ENCODE assay signal across 8 cellular contexts in genomic region chr21:39183272-39184049, GRCh38. TPM values are rescaled to one million over a fixed set of nuclear protein-coding genes. Genes with fewer than 3 reads are reported as not detected.
DNase-seq lines count a peak whose midpoint lies in the region; ATAC-seq, FAIRE-seq and TF ChIP-seq lines count a peak whose summit lies in the region.

TSS of gene PSMG1 (minus strand) at chr21:39183451. CDS start at chr21:39183385, 66 bp downstream.

- WGBS in pancreas, 2 donors: 0% methylated on average over 70 to 75 of the region's 76 CpGs
- WGBS in thyroid gland, 2 donors: 0% methylated on average over 3 to 17 of the region's 76 CpGs

- peak within 1 kb of the TSS; percentile 81 to 93 (median 89) for H3K27ac ChIP-seq in pancreas
- H3K27ac ChIP-seq in thyroid gland: peak within 1 kb of the TSS; percentile 85 to 94 (median 88)

- intact Hi-C loops in Right ventricle myocardium superior (cut with DNase I): no loop called here
- intact Hi-C loops in pancreas (cut with DNase I): no loop called here
- intact Hi-C loops in thyroid gland (cut with DNase I): no loop called here

- peak; percentile 90 for DNase-seq in GM13976 (ENCODE audit: low spot score)
- peak; percentile 75 for DNase-seq in NCI-H1436 treated with DMSO at 0.1 percent for 48 hours (lab: John Stamatoyannopoulos, UW)
- DNase-seq in T follicular helper cell (ENCODE audit: low read depth): peak; percentile 90
- peak; percentile 98 for DNase-seq in adipocyte (ENCODE audit: low read depth)
- peak; percentile 98 for DNase-seq in Right ventricle myocardium superior
- DNase-seq in pancreas: peak; percentile 92 to 98 (median 96)
- DNase-seq in thyroid gland: peak; percentile 95 to 96

- H3K9ac ChIP-seq in adipocyte (ENCODE audit: low read length): peak within 1 kb of the TSS; percentile 96

- H3K4me3 ChIP-seq in adipocyte (ENCODE audit: low read length) (peak within 1 kb of the TSS; percentile 95), pancreas (peak within 1 kb of the TSS; percentile 76 to 86 (median 84)), thyroid gland (replicated peaks in 1 of 3) (peak within 1 kb of the TSS; percentile 36 to 73 (median 71))

- H3K27me3 ChIP-seq in adipocyte (replicated peaks; ENCODE audit: control insufficient read depth, insufficient read depth, low read length): no peaks in the 10 kb centered on the region
- no peaks in the 10 kb centered on the region for H3K27me3 ChIP-seq in pancreas
- H3K27me3 ChIP-seq in thyroid gland: no peaks in the 10 kb centered on the region

- TF ChIP-seq CTCF in GM13976 (IDR thresholded peaks at IDR 0.05; ENCODE audit: borderline replicate concordance, control extremely low read depth, extremely low read depth, insufficient read depth, missing control alignments): no peak
- TF ChIP-seq CTCF in pancreas (IDR thresholded peaks at IDR 0.05): no peak
- TF ChIP-seq CTCF in thyroid gland (IDR thresholded peaks at IDR 0.05): no peak

- FAIRE-seq in pancreas (lab: Jason Lieb, UNC): no peak

- H3K4me1 ChIP-seq in adipocyte (ENCODE audit: control insufficient read depth, insufficient read depth, low read length) (peaks cover 42% of the 10 kb centered on the region), pancreas (peaks cover 3 to 14% (median 5%) of the 10 kb centered on the region in 3 donors), thyroid gland (peaks cover 32 to 34% of the 10 kb centered on the region in 2 donors)

- no peaks in the 10 kb centered on the region for H3K9me3 ChIP-seq in adipocyte (ENCODE audit: control insufficient read depth, low read length)
- no peaks in the 10 kb centered on the region for H3K9me3 ChIP-seq in pancreas
- no peaks in the 10 kb centered on the region for H3K9me3 ChIP-seq in thyroid gland

- in situ Hi-C loops in GM13976 (cut with MboI; ENCODE audit: low sequenced_read_pairs, unreplicated experiment): loop anchor here (25.0 kb wide), 1 partner anchor 204 kb away; a partner anchor contains a TSS

- peak in 1 of 2 donors; percentile 92 for TF ChIP-seq POLR2A in thyroid gland (IDR thresholded peaks at IDR 0.05)

- ATAC-seq in HG02852 (IDR thresholded peaks at IDR 0.05; ENCODE audit: unreplicated experiment): peak; percentile 85
- ATAC-seq in Right ventricle myocardium superior (ENCODE audit: poor library complexity): peak; percentile 98
- peak; percentile 91 to 97 (median 93) for ATAC-seq in pancreas

- peaks cover 19% of the 10 kb centered on the region for H3K36me3 ChIP-seq in adipocyte (ENCODE audit: control insufficient read depth, insufficient read depth, low read length, severe bottlenecking)
- H3K36me3 ChIP-seq in pancreas: no peaks in the 10 kb centered on the region
- H3K36me3 ChIP-seq in thyroid gland: no peaks in the 10 kb centered on the region

RNA-seq across cellular contexts. Expression of gene PSMG1, which starts in this region (rescaled TPM):
- total RNA-seq in Right ventricle myocardium superior: 17.4 TPM
- total RNA-seq in pancreas: 10 to 100 TPM; 12.4 to 21.6 (median 16.6) TPM
- polyA plus RNA-seq in pancreas: 10 to 100 TPM; 19.3 to 35.0 TPM
- 10 to 100 TPM; 33.0 to 54.2 (median 42.6) TPM for total RNA-seq in thyroid gland

Comparison
In these comparisons a context has a peak if more than half of its experiments do, and no peak if none do; other contexts are left out.
1. Peak in every context shown above with its lines: DNase-seq, ATAC-seq, H3K4me3 ChIP-seq and H3K27ac ChIP-seq.